Comparison of ENCODE assay signal across 22 cellular contexts in the genomic region with DNA sequence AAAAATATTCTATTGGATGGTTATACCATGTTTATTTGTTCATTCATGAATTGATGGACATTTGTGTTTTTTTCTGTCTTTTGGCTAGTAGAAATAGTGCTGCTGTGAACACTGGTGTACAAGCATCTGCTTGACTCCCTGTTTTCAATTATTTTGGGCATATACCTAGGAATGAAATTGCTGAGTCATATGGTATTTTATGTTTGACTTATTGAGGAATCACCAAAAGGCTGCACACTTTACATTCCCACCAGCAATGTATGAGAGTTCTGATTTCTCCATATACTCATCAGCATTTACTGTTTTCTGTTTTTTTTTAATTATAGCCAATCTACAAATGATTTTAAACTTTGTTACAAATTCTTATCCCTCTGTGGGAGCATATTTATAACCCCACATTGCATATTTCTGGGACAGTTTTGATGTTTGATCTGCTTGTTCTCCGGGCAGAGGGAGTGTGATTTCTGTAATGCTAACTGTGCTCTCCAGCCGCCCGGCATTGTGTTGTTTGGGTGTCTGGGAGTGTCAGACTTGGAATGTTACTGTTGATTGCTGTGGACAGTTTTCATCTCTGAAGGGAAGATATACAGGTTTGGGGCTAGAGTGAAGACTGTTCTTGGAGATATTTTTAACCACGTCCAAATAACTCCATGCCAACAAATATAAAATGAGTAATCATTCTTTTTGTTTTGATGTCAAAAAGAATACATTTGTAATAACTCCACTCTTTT.
DNase-seq lines count a peak whose midpoint lies in the region; ATAC-seq and TF ChIP-seq lines count a peak whose summit lies in the region.
"Had no signal": no experiment of that assay in that cellular context is flagged by ENCODE, and none has a peak within 500 bp of the region (broad histone marks: within the 10 kb centered on the region; RNA-seq: fewer than 3 reads in every experiment).

No MANE protein-coding gene starts in this region.

- TF ChIP-seq CTCF in foreskin keratinocyte (conservative IDR thresholded peaks at IDR 0.05) (no peak), smooth muscle cell (IDR thresholded peaks at IDR 0.05; ENCODE audit: borderline replicate concordance, insufficient read depth, poor library complexity, severe bottlenecking) (no peak), thyroid gland (IDR thresholded peaks at IDR 0.05) (no peak)

- no peak for TF ChIP-seq POLR2A in thyroid gland (IDR thresholded peaks at IDR 0.05)

- no peak overlapping the region for H3K4me3 ChIP-seq in smooth muscle cell
- H3K4me3 ChIP-seq in thyroid gland (replicated peaks in 1 of 3): no peak overlapping the region
- H3K4me3 ChIP-seq: coronary artery, tibial nerve had no signal

- peak; percentile 16 for DNase-seq in DMS53 (lab: John Stamatoyannopoulos, UW)
- no peak for DNase-seq in DMS53 treated with DMSO at 0.1 percent for 48 hours (lab: John Stamatoyannopoulos, UW; ENCODE audit: unreplicated experiment)
- peak; percentile 81 for DNase-seq in amniotic epithelial cell (ENCODE audit: low read depth)
- peak in 1 of 2 donors; percentile 45 for DNase-seq in foreskin keratinocyte
- DNase-seq in smooth muscle cell (lab: John Stamatoyannopoulos, UW; ENCODE audit: unreplicated experiment): no peak
- DNase-seq in DMS79 treated with DMSO at 0.1 percent for 48 hours (lab: John Stamatoyannopoulos, UW): no peak
- no peak for DNase-seq in thyroid gland
- DNase-seq: activated naive CD8-positive, alpha-beta T cell treated with anti-CD3 and anti-CD28 coated beads, Interleukin-2, amount 50 U/mL, for 24 hours; hippocampal formation; kidney glomerular epithelial cell; NCI-H345; NK-92 treated with Interleukin-12 subunit alpha and Interleukin-12 subunit beta, amount 100 ng/mL, for 24 hours; occipital lobe; T-helper 2 cell had no signal

- 18% methylated on average over 4 of the region's 4 CpGs for WGBS in smooth muscle cell (ENCODE audit: low lambda C conversion rate)
- 64 to 73% methylated on average over 4 of the region's 4 CpGs for WGBS in thyroid gland, 2 donors

- H3K9me3 ChIP-seq in smooth muscle cell (replicated peaks; ENCODE audit: low read depth): no peaks in the 10 kb centered on the region
- H3K9me3 ChIP-seq in thyroid gland: no peaks in the 10 kb centered on the region
- H3K9me3 ChIP-seq: tibial nerve had no signal

- no peaks in the 10 kb centered on the region for H4K20me1 ChIP-seq in smooth muscle cell (ENCODE audit: low read depth)

- H3K9ac ChIP-seq in smooth muscle cell (ENCODE audit: low read depth): peak overlapping the region; percentile 16
- H3K9ac ChIP-seq: KMS-11 had no signal

- H3K27ac ChIP-seq in foreskin keratinocyte: no peak overlapping the region
- H3K27ac ChIP-seq in smooth muscle cell (ENCODE audit: low read depth): peak overlapping the region; percentile 68
- H3K27ac ChIP-seq in thyroid gland: peak overlapping the region in 1 of 3 donors; percentile 12
- H3K27ac ChIP-seq: 22Rv1, coronary artery, HL-60, KMS-11 had no signal

- intact Hi-C loops in thyroid gland (cut with DNase I): no loop called here

- peak overlapping the region; percentile 70 for H2AFZ ChIP-seq in smooth muscle cell (ENCODE audit: low read depth)

- no peaks in the 10 kb centered on the region for H3K79me2 ChIP-seq in smooth muscle cell (ENCODE audit: low read depth)

- H3K36me3 ChIP-seq in smooth muscle cell (ENCODE audit: low read depth) (no peaks in the 10 kb centered on the region), thyroid gland (no peaks in the 10 kb centered on the region)
- H3K36me3 ChIP-seq: tibial nerve had no signal

- peak overlapping the region; percentile 64 for H3K4me2 ChIP-seq in smooth muscle cell
- H3K4me2 ChIP-seq: KMS-11 had no signal

- ATAC-seq in foreskin keratinocyte (peak; percentile 50), HG02763 (IDR thresholded peaks at IDR 0.05; ENCODE audit: unreplicated experiment) (no peak)
- ATAC-seq: activated naive CD8-positive, alpha-beta T cell treated with anti-CD3 and anti-CD28 coated beads, Interleukin-2, amount 50 U/mL, for 24 hours; activated T-helper 17 cell treated with anti-CD3 and anti-CD28 coated beads, Interleukin-2, amount 50 U/mL, for 72 hours; WTC11 had no signal

- H3K27me3 ChIP-seq in foreskin keratinocyte (no peaks in the 10 kb centered on the region), smooth muscle cell (ENCODE audit: low read depth) (no peaks in the 10 kb centered on the region), thyroid gland (no peaks in the 10 kb centered on the region)
- H3K27me3 ChIP-seq: tibial nerve had no signal

- H3F3A ChIP-seq in smooth muscle cell (ENCODE audit: low read depth): no peaks in the 10 kb centered on the region

- H3K4me1 ChIP-seq in foreskin keratinocyte (peaks cover 9% of the 10 kb centered on the region), smooth muscle cell (ENCODE audit: low read depth) (no peaks in the 10 kb centered on the region), thyroid gland (peaks cover 14% of the 10 kb centered on the region in 2 donors)

Comparison
In these comparisons a context has a peak if more than half of its experiments do, and no peak if none do; other contexts are left out.
1. DNase-seq: peak in DMS53 (single experiment) and amniotic epithelial cell (single experiment); none in DMS53 treated with DMSO at 0.1 percent for 48 hours (single experiment), smooth muscle cell (single experiment), DMS79 treated with DMSO at 0.1 percent for 48 hours (single experiment) and thyroid gland (0 of 2).